ENCODE assay signal across 20 cellular contexts in the genomic region with DNA sequence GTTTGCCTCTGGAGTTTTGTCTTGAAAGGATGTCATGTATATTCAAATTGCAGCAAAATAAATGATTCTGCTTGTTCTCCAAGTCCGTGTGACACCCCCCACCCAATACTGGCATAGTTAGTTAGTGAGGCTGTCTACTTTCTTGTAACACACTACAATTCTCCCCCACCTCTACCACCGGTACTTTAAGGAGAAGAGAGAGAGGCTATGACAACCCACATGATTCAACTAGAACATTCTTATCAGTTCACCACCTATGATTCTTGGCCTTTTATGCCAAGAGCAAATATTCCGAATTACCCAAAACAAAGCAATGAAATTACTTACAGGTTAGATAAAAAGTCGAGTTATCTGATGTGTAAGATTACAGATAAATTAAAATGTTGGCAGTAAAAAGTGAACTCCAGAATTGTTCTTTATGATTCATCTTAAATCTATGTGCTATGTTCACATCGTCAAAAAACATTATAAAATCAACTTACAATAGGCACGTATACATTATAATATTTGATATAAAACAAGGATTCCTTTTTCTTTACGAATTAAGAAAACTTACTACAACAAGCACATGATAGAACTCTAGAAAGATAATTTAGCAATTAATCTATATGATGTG.
"Had no signal": no experiment of that assay in that cellular context is flagged by ENCODE, and none has a peak within 500 bp of the region (broad histone marks: within the 10 kb centered on the region; RNA-seq: fewer than 3 reads in every experiment).

No MANE protein-coding gene starts in this region.

- H3K36me3 ChIP-seq: tibial artery had no signal

- DNase-seq: activated CD4-positive, alpha-beta memory T cell treated with anti-CD3 and anti-CD28 coated beads, Interleukin-2, amount 10 ng/mL, durations not matched to agents 7 days and 5 days; activated CD4-positive, alpha-beta T cell treated with anti-CD3 and anti-CD28 coated beads for 48 hours; activated CD4-positive, CD25-positive, alpha-beta regulatory T cell; activated CD8-positive, alpha-beta memory T cell treated with anti-CD3 and anti-CD28 coated beads, Interleukin-2, amount 10 ng/mL, durations not matched to agents 7 days and 5 days; activated effector memory CD4-positive, alpha-beta T cell treated with anti-CD3 and anti-CD28 coated beads, Interleukin-2, amount 50 U/mL, for 16 hours; activated naive CD4-positive, alpha-beta T cell treated with anti-CD3 and anti-CD28 coated beads, Interleukin-2, amount 10 ng/mL, durations not matched to agents 7 days and 5 days; activated T-cell treated with anti-CD3 and anti-CD28 coated beads for 4 hours; cerebellar nuclear complex; cortex of kidney; foreskin fibroblast; hypothalamus; mesendoderm; naive thymus-derived CD4-positive, alpha-beta T cell; occipital lobe; right cardiac atrium; stimulated activated CD4-positive, alpha-beta T cell treated with anti-CD3 and anti-CD28 coated beads, Interleukin-12 subunit alpha, Interleukin-12 subunit beta, amount 100 ng/mL, for 4 hours; stimulated activated CD4-positive, alpha-beta T cell treated with anti-CD3 and anti-CD28 coated beads, Interleukin-4, amount 100 ng/mL, for 4 hours; T-helper 17 cell; tibial artery had no signal

- H3K9me3 ChIP-seq: tibial artery had no signal

- H3K27me3 ChIP-seq: tibial artery had no signal

- H3K4me3 ChIP-seq: tibial artery had no signal

- H3K27ac ChIP-seq: epithelial cell of prostate, tibial artery had no signal
